15 cellular contexts compared by ENCODE assay signal in the genomic region with DNA sequence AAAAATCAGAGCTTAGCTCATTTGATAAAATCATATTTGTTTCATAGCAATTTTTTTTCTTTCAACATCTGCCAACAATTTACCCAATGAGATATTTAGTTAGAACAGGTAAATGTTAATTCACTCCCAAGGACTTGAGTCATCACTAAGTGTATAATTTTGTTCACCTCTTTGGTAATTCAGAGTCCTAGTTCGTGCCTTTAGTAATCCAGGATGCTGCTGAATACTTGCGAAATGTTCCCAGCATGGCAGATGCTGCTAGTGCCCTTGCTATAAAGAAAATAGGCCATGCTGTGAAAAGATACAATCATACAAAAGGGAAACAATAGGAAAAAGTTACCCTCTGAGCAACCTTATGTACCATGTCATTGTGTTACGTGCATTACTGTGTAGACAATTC.
DNase-seq lines count a peak whose midpoint lies in the region; ATAC-seq and TF ChIP-seq lines count a peak whose summit lies in the region.
"Had no signal": no experiment of that assay in that cellular context is flagged by ENCODE, and none has a peak within 500 bp of the region (broad histone marks: within the 10 kb centered on the region; RNA-seq: fewer than 3 reads in every experiment).

No MANE protein-coding gene starts in this region.

- no peak for TF ChIP-seq CTCF in OCI-LY1 (IDR thresholded peaks at IDR 0.05; ENCODE audit: low read length)

- no peaks in the 10 kb centered on the region for H3K4me1 ChIP-seq in OCI-LY1 (ENCODE audit: insufficient read depth, low read length, severe bottlenecking)
- H3K4me1 ChIP-seq: A549, BE2C, Caco-2 had no signal

- no peaks in the 10 kb centered on the region for H3K36me3 ChIP-seq in OCI-LY1 (ENCODE audit: insufficient read depth, low read length)
- H3K36me3 ChIP-seq: BE2C had no signal

- no peak overlapping the region for H3K27ac ChIP-seq in OCI-LY1 (ENCODE audit: low read depth, low read length, poor library complexity, severe bottlenecking)
- H3K27ac ChIP-seq: A549, C4-2B had no signal

- H3K4me2 ChIP-seq in OCI-LY1 (ENCODE audit: low read length) = no peak overlapping the region
- H3K4me2 ChIP-seq: A549 had no signal

- H4K20me1 ChIP-seq in OCI-LY1 (ENCODE audit: insufficient read depth, low read length) = no peaks in the 10 kb centered on the region

- H2AFZ ChIP-seq in OCI-LY1 (ENCODE audit: low read length) = 0 out of 2 replicates have a peak overlapping the region, but pooled peaks have one; percentile 35

- H3K9me3 ChIP-seq in OCI-LY1 (ENCODE audit: low read length) = no peaks in the 10 kb centered on the region
- H3K9me3 ChIP-seq: A549, BE2C had no signal

- H3K9ac ChIP-seq in OCI-LY1 (ENCODE audit: low read length) = no peak overlapping the region

- no peaks in the 10 kb centered on the region for H3K27me3 ChIP-seq in OCI-LY1 (ENCODE audit: insufficient read depth, low read length)
- H3K27me3 ChIP-seq: BE2C had no signal

- no peak overlapping the region for H3K4me3 ChIP-seq in OCI-LY1 (ENCODE audit: low read depth, low read length, poor library complexity, severe bottlenecking)
- H3K4me3 ChIP-seq: A549 had no signal

- no peaks in the 10 kb centered on the region for H3K79me2 ChIP-seq in OCI-LY1 (ENCODE audit: insufficient read depth, low read length)

- no peaks in the 10 kb centered on the region for H3K9me2 ChIP-seq in OCI-LY1 (ENCODE audit: low read depth, low read length)

- DNase-seq in LHCN-M2 (ENCODE audit: low read depth) = peak; percentile 29
- peak; percentile 12 for DNase-seq in cerebellar cortex (ENCODE audit: low spot score)
- peak; percentile 9 for DNase-seq in renal cortical epithelial cell (ENCODE audit: low read depth)
- no peak for DNase-seq in activated gamma-delta T cell treated with Interleukin-2 at 50 U/mL for 16 hours
- no peak for DNase-seq in HCEC 1CT
- DNase-seq: BE2C; Caco-2; CD8-positive, alpha-beta T cell; DND-41; GF-D8 had no signal

- no peaks in the 10 kb centered on the region for H3F3A ChIP-seq in OCI-LY1 (ENCODE audit: insufficient read depth, low read length)

- no peak for ATAC-seq in GM18511 (IDR thresholded peaks at IDR 0.05; ENCODE audit: unreplicated experiment)
- ATAC-seq: A549; CD8-positive, alpha-beta T cell; HCT116 had no signal

Comparison
In these comparisons a context has a peak if more than half of its experiments do, and no peak if none do; other contexts are left out.
1. DNase-seq: peak in LHCN-M2 (single experiment), cerebellar cortex (single experiment) and renal cortical epithelial cell (single experiment); none in activated gamma-delta T cell treated with Interleukin-2 at 50 U/mL for 16 hours (single experiment) and HCEC 1CT (single experiment).